ENCODE assay signal across 1 cellular context in genomic region chr22:21765909-21766529, GRCh38.
TF ChIP-seq lines count a peak whose summit lies in the region.

No MANE protein-coding gene starts in this region.

TF ChIP-seq in HepG2, 621 proteins besides CTCF, POLR2A, EP300 and RAD21:
- TF ChIP-seq ZFP1 (CRISPR knock-in tag; IDR thresholded peaks at IDR 0.05) = no peak
- TF ChIP-seq AGO2 (optimal IDR thresholded peaks at IDR 0.05; ENCODE audit: low read depth, low read length) = peak; percentile 67
